ENCODE assay signal across 8 cellular contexts in the genomic region with DNA sequence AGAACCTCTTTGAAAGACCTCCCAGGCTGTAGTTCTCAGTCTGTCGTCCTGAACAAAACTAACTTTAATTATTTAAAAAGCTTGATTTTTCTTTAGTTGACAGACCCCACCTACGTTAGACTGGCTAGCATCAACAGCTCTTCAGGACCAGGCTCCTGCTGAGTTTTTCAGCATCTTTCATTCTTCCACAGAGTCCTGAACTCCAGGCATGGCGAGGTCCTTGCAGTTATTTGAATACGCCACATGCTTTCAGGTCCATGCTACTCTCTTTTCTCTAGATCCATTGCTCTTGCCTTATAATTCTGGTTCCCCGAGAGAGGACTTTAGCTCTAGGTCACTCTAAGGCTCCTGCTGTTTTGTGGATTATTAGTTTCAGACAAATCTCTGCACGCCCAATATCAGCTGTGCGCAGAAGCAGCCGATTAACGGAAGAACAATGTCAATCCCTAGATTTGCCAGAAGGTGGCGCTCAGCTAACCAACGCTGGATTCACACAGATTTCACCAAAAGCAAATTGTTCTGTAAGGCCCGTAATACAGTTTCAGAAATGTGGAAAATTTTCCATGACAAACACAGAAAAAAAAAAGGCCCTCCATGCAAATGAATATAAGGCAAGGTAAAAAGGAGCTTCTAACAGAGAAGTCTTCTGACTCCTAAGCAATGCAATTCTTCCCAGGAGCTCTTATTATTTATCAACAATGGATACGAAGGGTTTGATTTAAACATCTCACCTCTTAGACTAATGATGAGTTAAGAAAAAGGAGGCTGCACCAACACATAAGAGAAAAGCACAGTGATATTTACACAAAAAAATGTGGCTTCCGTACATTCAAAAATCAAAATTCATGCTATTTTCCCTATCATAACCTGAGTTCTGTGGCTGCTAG. TPM values are rescaled to one million over a fixed set of nuclear protein-coding genes. Genes with fewer than 3 reads are reported as not detected.
DNase-seq lines count a peak whose midpoint lies in the region; ATAC-seq and TF ChIP-seq lines count a peak whose summit lies in the region.

No MANE protein-coding gene starts in this region.

- no peaks in the 10 kb centered on the region for H3K9me3 ChIP-seq in aorta (ENCODE audit: control insufficient read depth, low read length)

- intact Hi-C loops in aorta (cut with DNase I): loop anchor here (5.0 to 10.0 kb wide), 2 partner anchors 530 to 537 kb away; no protein-coding TSS in a partner anchor

- H3K4me3 ChIP-seq in NB4 (ENCODE audit: low read depth, low read length) (no peak overlapping the region), aorta (ENCODE audit: low read length in 2 of 2) (no peak overlapping the region)

- 26 to 28% methylated on average over 14 of the region's 14 CpGs for WGBS in aorta, 2 donors

- H3K27ac ChIP-seq in aorta (ENCODE audit: low read depth in 1 of 2, low read length in 2 of 2): no peak overlapping the region

- peak; percentile 95 for TF ChIP-seq CTCF in NB4 (IDR thresholded peaks at IDR 0.05; ENCODE audit: low read depth, low read length)

- peak; percentile 63 for ATAC-seq in aorta (ENCODE audit: low FRiP score)
- no peak for ATAC-seq in GM21515 (IDR thresholded peaks at IDR 0.05; ENCODE audit: unreplicated experiment)

- DNase-seq in activated CD4-positive, CD25-positive, alpha-beta regulatory T cell treated with anti-CD3 and anti-CD28 coated beads, Interleukin-2, amount 50 U/mL, for 16 hours (ENCODE audit: low read depth, low spot score): peak; percentile 14
- no peak for DNase-seq in activated CD4-positive, CD25-positive, alpha-beta regulatory T cell treated with anti-CD3 and anti-CD28 coated beads, Interleukin-2, amount 50 U/mL, for 72 hours
- peak; percentile 61 for DNase-seq in NB4 (ENCODE audit: low read depth)
- peak; percentile 38 to 45 for DNase-seq in activated CD4-positive, alpha-beta T cell treated with anti-CD3 and anti-CD28 coated beads, Interleukin-2, amount 50 U/mL, for 48 hours
- peak; percentile 82 for DNase-seq in fibroblast of peridontal ligament (ENCODE audit: extremely low read depth)
- DNase-seq in non-pigmented ciliary epithelial cell (ENCODE audit: low read depth): peak; percentile 32
- no peak for DNase-seq in aorta

- no peak for TF ChIP-seq POLR2A in NB4 (IDR thresholded peaks at IDR 0.05; ENCODE audit: extremely low read depth, insufficient read length)

- no peaks in the 10 kb centered on the region for H3K36me3 ChIP-seq in aorta (ENCODE audit: control insufficient read depth in 1 of 2, insufficient read depth in 2 of 2, low read length in 1 of 2)

- H3K4me1 ChIP-seq in aorta (ENCODE audit: control insufficient read depth in 1 of 2, insufficient read depth in 2 of 2, low read length in 2 of 2): no peaks in the 10 kb centered on the region

- H3K27me3 ChIP-seq in aorta (ENCODE audit: control insufficient read depth in 1 of 2, insufficient read depth in 2 of 2, low read length in 1 of 2): no peaks in the 10 kb centered on the region

RNA-seq across cellular contexts. Expression of a gene that starts 33.5 kb away (rescaled TPM):
- total RNA-seq in aorta: not detected
- polyA plus RNA-seq in aorta: 1 to 10 TPM in 1 of 2 donors, not detected in 1; 3.5 TPM

Comparison
In these comparisons a context has a peak if more than half of its experiments do, and no peak if none do; other contexts are left out.
1. DNase-seq: peak in activated CD4-positive, CD25-positive, alpha-beta regulatory T cell treated with anti-CD3 and anti-CD28 coated beads, Interleukin-2, amount 50 U/mL, for 16 hours (single experiment), NB4 (single experiment), activated CD4-positive, alpha-beta T cell treated with anti-CD3 and anti-CD28 coated beads, Interleukin-2, amount 50 U/mL, for 48 hours (2 of 2), fibroblast of peridontal ligament (single experiment) and non-pigmented ciliary epithelial cell (single experiment); none in activated CD4-positive, CD25-positive, alpha-beta regulatory T cell treated with anti-CD3 and anti-CD28 coated beads, Interleukin-2, amount 50 U/mL, for 72 hours (single experiment) and aorta (0 of 2).